ENCODE assay signal across 20 cellular contexts in the genomic region with DNA sequence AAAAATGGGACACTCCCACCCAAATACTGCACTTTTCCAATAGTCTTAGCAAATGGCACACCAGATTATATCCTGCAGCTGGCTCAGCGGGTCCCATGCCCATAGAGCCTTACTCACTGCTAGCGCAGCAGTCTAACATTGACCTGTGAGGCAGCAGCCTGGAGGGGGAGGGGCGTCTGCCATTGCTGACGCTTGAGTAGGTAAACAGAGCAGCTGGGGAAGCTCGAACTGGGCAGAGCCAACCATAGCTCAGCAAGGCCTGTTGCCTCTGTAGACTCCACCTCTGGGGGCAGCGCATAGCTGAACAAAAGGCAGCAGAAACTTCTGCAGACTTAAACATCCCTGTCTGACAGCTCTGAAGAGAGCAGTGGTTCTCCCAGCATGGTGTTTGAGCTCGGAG.
DNase-seq lines count a peak whose midpoint lies in the region; ATAC-seq and TF ChIP-seq lines count a peak whose summit lies in the region.
"Had no signal": no experiment of that assay in that cellular context is flagged by ENCODE, and none has a peak within 500 bp of the region (broad histone marks: within the 10 kb centered on the region; RNA-seq: fewer than 3 reads in every experiment).

No MANE protein-coding gene starts in this region.

- H3K36me3 ChIP-seq in cardiac muscle cell (no peaks in the 10 kb centered on the region), heart right ventricle (no peaks in the 10 kb centered on the region), body of pancreas (replicated peaks in 1 of 2; ENCODE audit: insufficient read depth in 1 of 2, low read depth in 2 of 2) (no peaks in the 10 kb centered on the region), H7 (replicated peaks; ENCODE audit: control insufficient read depth, insufficient read depth, low read length) (no peaks in the 10 kb centered on the region)
- H3K36me3 ChIP-seq: left ventricle myocardium inferior had no signal

- TF ChIP-seq CTCF in cardiac muscle cell (IDR thresholded peaks at IDR 0.05; ENCODE audit: low read depth, low read length) (no peak), heart right ventricle (IDR thresholded peaks at IDR 0.05) (no peak), foreskin keratinocyte (conservative IDR thresholded peaks at IDR 0.05) (peak; percentile 3), body of pancreas (IDR thresholded peaks at IDR 0.05) (no peak), natural killer cell (IDR thresholded peaks at IDR 0.05) (no peak)

- H3K27ac Mint-ChIP-seq in natural killer cell = no peak overlapping the region

- WGBS in heart right ventricle, 2 donors = 86 to 92% methylated on average over 7 of the region's 7 CpGs
- WGBS in body of pancreas, 2 donors = 78% methylated on average over 7 of the region's 7 CpGs; no CpG with 5 or more reads in 1 of the 2 donors

- H3K27ac ChIP-seq in cardiac muscle cell = peak overlapping the region; percentile 28
- H3K27ac ChIP-seq in heart right ventricle = no peak overlapping the region
- no peak overlapping the region for H3K27ac ChIP-seq in foreskin keratinocyte
- no peak overlapping the region for H3K27ac ChIP-seq in body of pancreas
- H3K27ac ChIP-seq: C4-2B, left ventricle myocardium inferior, testis had no signal

- H3K4me1 Mint-ChIP-seq in natural killer cell = no peaks in the 10 kb centered on the region
- H3K4me1 Mint-ChIP-seq: central memory CD8-positive, alpha-beta T cell had no signal

- H3K4me3 ChIP-seq in cardiac muscle cell = no peak overlapping the region
- H3K4me3 ChIP-seq in heart right ventricle = no peak overlapping the region
- H3K4me3 ChIP-seq in body of pancreas = no peak overlapping the region
- no peak overlapping the region for H3K4me3 ChIP-seq in H7 (ENCODE audit: insufficient read depth, low read depth, low read length)
- H3K4me3 ChIP-seq: left ventricle myocardium inferior, testis had no signal

- TF ChIP-seq POLR2A in body of pancreas (IDR thresholded peaks at IDR 0.05) = no peak

- ATAC-seq in heart right ventricle (no peak), foreskin keratinocyte (no peak), body of pancreas (no peak), natural killer cell (no peak)
- no peak for ATAC-seq in activated CD4-positive, CD25-positive, alpha-beta regulatory T cell treated with anti-CD3 and anti-CD28 coated beads, Interleukin-2, amount 50 U/mL, for 24 hours
- ATAC-seq: right cardiac atrium had no signal

- H3K9me3 Mint-ChIP-seq in natural killer cell = no peaks in the 10 kb centered on the region
- H3K9me3 Mint-ChIP-seq: central memory CD8-positive, alpha-beta T cell had no signal

- no peak overlapping the region for H3K4me3 Mint-ChIP-seq in natural killer cell
- H3K4me3 Mint-ChIP-seq: central memory CD8-positive, alpha-beta T cell had no signal

- H3K9me3 ChIP-seq in cardiac muscle cell (ENCODE audit: low read depth) (no peaks in the 10 kb centered on the region), heart right ventricle (no peaks in the 10 kb centered on the region), body of pancreas (no peaks in the 10 kb centered on the region)
- H3K9me3 ChIP-seq: left ventricle myocardium inferior, testis had no signal

- peaks cover 0 to 15% of the 10 kb centered on the region in 2 donors for H3K27me3 Mint-ChIP-seq in natural killer cell (ENCODE audit: low read depth in 2 of 2)

- intact Hi-C loops in heart right ventricle (cut with DNase I) (no loop called here), body of pancreas (cut with DNase I) (no loop called here), natural killer cell (cut with micrococcal nuclease) (no loop called here)

- no peaks in the 10 kb centered on the region for H3K36me3 Mint-ChIP-seq in natural killer cell

- DNase-seq in cardiac muscle cell (ENCODE audit: low read depth in 1 of 2, low spot score in 1 of 2) (peak in 1 of 2 donors; percentile 61), heart right ventricle (no peak), NCI-H2227 treated with DMSO at 0.1 percent for 48 hours (lab: John Stamatoyannopoulos, UW) (peak; percentile 22), foreskin keratinocyte (no peak), body of pancreas (no peak), H7 (no peak), natural killer cell (no peak)
- DNase-seq: activated CD4-positive, alpha-beta T cell treated with anti-CD3 and anti-CD28 coated beads, Interleukin-2, amount 50 U/mL, for 4 hours; amygdala; DMS79; effector memory CD4-positive, alpha-beta T cell; left ventricle myocardium inferior; NCI-H1436; right cardiac atrium; SIG-M5; T-helper 1 cell; testis had no signal

- H3K27me3 ChIP-seq in cardiac muscle cell = no peaks in the 10 kb centered on the region
- no peaks in the 10 kb centered on the region for H3K27me3 ChIP-seq in heart right ventricle
- H3K27me3 ChIP-seq in foreskin keratinocyte = no peaks in the 10 kb centered on the region
- no peaks in the 10 kb centered on the region for H3K27me3 ChIP-seq in body of pancreas
- no peaks in the 10 kb centered on the region for H3K27me3 ChIP-seq in H7 (ENCODE audit: control insufficient read depth, insufficient read depth, low read length)
- H3K27me3 ChIP-seq: testis had no signal

- no peaks in the 10 kb centered on the region for H3K4me1 ChIP-seq in cardiac muscle cell (ENCODE audit: low read depth)
- H3K4me1 ChIP-seq in heart right ventricle = no peaks in the 10 kb centered on the region
- H3K4me1 ChIP-seq in foreskin keratinocyte = no peaks in the 10 kb centered on the region
- no peaks in the 10 kb centered on the region for H3K4me1 ChIP-seq in body of pancreas
- H3K4me1 ChIP-seq: left ventricle myocardium inferior, testis had no signal
